ENCODE assay signal across 18 cellular contexts in the genomic region with DNA sequence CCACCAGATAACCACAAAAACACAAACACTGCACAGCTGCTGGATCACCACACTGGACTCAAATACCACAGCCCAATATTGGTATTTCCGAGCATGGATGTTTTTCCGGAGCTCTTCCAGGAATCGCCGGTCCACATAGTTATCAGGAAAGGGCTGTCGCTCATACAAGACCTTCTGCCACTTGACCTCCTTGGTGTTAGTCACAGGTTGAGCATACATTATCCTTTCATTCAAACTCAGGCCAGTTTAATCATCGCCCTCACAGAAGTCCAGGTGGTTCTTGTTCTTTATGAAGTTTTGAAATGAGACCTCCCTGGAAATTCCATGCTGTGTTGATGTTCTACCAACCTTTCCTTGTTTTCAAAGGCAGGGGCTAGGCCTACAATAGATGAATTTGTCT. TPM values are rescaled to one million over a fixed set of nuclear protein-coding genes. Genes with fewer than 3 reads are reported as not detected.
DNase-seq lines count a peak whose midpoint lies in the region; TF ChIP-seq lines count a peak whose summit lies in the region.
"Had no signal": no experiment of that assay in that cellular context is flagged by ENCODE, and none has a peak within 500 bp of the region (broad histone marks: within the 10 kb centered on the region; RNA-seq: fewer than 3 reads in every experiment).

No MANE protein-coding gene starts in this region.

- H3K9ac ChIP-seq in endodermal cell (ENCODE audit: extremely low read depth, low read length, poor library complexity, severe bottlenecking), result no peak overlapping the region

- H3K27ac Mint-ChIP-seq in T-helper 1 cell treated with Interleukin-12 subunit alpha and Interleukin-12 subunit beta and Interleukin-4 antibody, amounts not matched to agents 30 μg/mL and 1 μg/mL, for 36 hours, result no peak overlapping the region
- no peak overlapping the region for H3K27ac Mint-ChIP-seq in endodermal cell

- H4K20me1 ChIP-seq in OCI-LY7 (ENCODE audit: insufficient read depth, low read length), result peaks cover 6% of the 10 kb centered on the region; the same call in 1 of the 2 replicates

- peaks cover 29% of the 10 kb centered on the region for H3K4me1 Mint-ChIP-seq in T-helper 1 cell treated with Interleukin-12 subunit alpha and Interleukin-12 subunit beta and Interleukin-4 antibody, amounts not matched to agents 30 μg/mL and 1 μg/mL, for 36 hours (ENCODE audit: low read depth)
- no peaks in the 10 kb centered on the region for H3K4me1 Mint-ChIP-seq in endodermal cell

- H2AFZ ChIP-seq in OCI-LY7 (ENCODE audit: low read length), result no peak overlapping the region

- H3K79me2 ChIP-seq in OCI-LY7 (ENCODE audit: insufficient read depth, low read depth, low read length), result peaks cover 11% of the 10 kb centered on the region; the same call in 1 of the 2 replicates

- H3K27me3 Mint-ChIP-seq in T-helper 1 cell treated with Interleukin-12 subunit alpha and Interleukin-12 subunit beta and Interleukin-4 antibody, amounts not matched to agents 30 μg/mL and 1 μg/mL, for 36 hours (ENCODE audit: low read depth), result no peaks in the 10 kb centered on the region
- no peaks in the 10 kb centered on the region for H3K27me3 Mint-ChIP-seq in endodermal cell (ENCODE audit: insufficient read depth)

- peaks cover 8% of the 10 kb centered on the region for H3K4me1 ChIP-seq in OCI-LY7 (ENCODE audit: insufficient read depth, low read length, poor library complexity, severe bottlenecking)
- H3K4me1 ChIP-seq in endodermal cell (ENCODE audit: control insufficient read depth, insufficient read depth, low read length), result peaks cover 3% of the 10 kb centered on the region
- peaks cover 37 to 43% of the 10 kb centered on the region in 2 experiments for H3K4me1 ChIP-seq in neutrophil (ENCODE audit: control insufficient read depth in 1 of 2, insufficient read depth in 1 of 2, low read depth in 1 of 2, low read length in 1 of 2)

- H3K36me3 Mint-ChIP-seq in T-helper 1 cell treated with Interleukin-12 subunit alpha and Interleukin-12 subunit beta and Interleukin-4 antibody, amounts not matched to agents 30 μg/mL and 1 μg/mL, for 36 hours (ENCODE audit: low read depth), result peaks cover 26% of the 10 kb centered on the region
- H3K36me3 Mint-ChIP-seq in endodermal cell (ENCODE audit: low read depth), result peaks cover 14% of the 10 kb centered on the region

- TF ChIP-seq CTCF in OCI-LY7 (conservative IDR thresholded peaks at IDR 0.05; ENCODE audit: low read length), result no peak
- TF ChIP-seq CTCF in endodermal cell (conservative IDR thresholded peaks at IDR 0.05), result no peak
- TF ChIP-seq CTCF in neutrophil (IDR thresholded peaks at IDR 0.05), result no peak

- no peak for DNase-seq in T-helper 1 cell
- DNase-seq in OCI-LY7 (ENCODE audit: low spot score), result no peak
- no peak for DNase-seq in endodermal cell
- DNase-seq in DMS53 treated with DMSO at 0.1 percent for 48 hours (lab: John Stamatoyannopoulos, UW; ENCODE audit: unreplicated experiment), result no peak
- no peak for DNase-seq in NCI-H1417 treated with DMSO at 0.1 percent for 48 hours (lab: John Stamatoyannopoulos, UW)
- DNase-seq in NCI-H524 treated with DMSO at 0.1 percent for 48 hours (lab: John Stamatoyannopoulos, UW), result no peak
- DNase-seq: 8988T; activated CD4-positive, alpha-beta T cell treated with anti-CD3 and anti-CD28 coated beads for 48 hours; NCI-H146; NCI-H774; occipital lobe; stimulated activated CD4-positive, alpha-beta T cell treated with anti-CD3 and anti-CD28 coated beads, Interleukin-2, amount 100 ng/mL, for 48 hours had no signal

- POLR2A ChIA-PET in OCI-LY7 (lab: Charles Lee), result interaction anchor here (1.3 kb wide), 1 partner anchor 34 kb away, joined by 3 read pairs; no protein-coding TSS in a partner anchor

- peaks cover 15% of the 10 kb centered on the region for H3K36me3 ChIP-seq in OCI-LY7 (ENCODE audit: insufficient read depth, low read length)
- peaks cover 13% of the 10 kb centered on the region for H3K36me3 ChIP-seq in endodermal cell (ENCODE audit: control insufficient read depth, insufficient read depth, low read length)
- peaks cover 7% of the 10 kb centered on the region for H3K36me3 ChIP-seq in neutrophil
- H3K36me3 ChIP-seq: ascending aorta had no signal

- no peaks in the 10 kb centered on the region for H3K9me2 ChIP-seq in OCI-LY7 (ENCODE audit: insufficient read depth, low read length)

- H3K9me3 ChIP-seq in OCI-LY7 (ENCODE audit: low read length) (no peaks in the 10 kb centered on the region), endodermal cell (ENCODE audit: control insufficient read depth, low read length) (no peaks in the 10 kb centered on the region), neutrophil (no peaks in the 10 kb centered on the region)

- no TSS peak for BruUV-seq in OCI-LY7 (replicated peaks; lab: Mats Ljungman, UMichigan)

- H3K4me3 ChIP-seq in OCI-LY7 (ENCODE audit: low read depth, low read length, poor library complexity, severe bottlenecking), result peak overlapping the region; percentile 86
- H3K4me3 ChIP-seq in endodermal cell (ENCODE audit: low read length), result peak overlapping the region; percentile 87
- no peak overlapping the region for H3K4me3 ChIP-seq in neutrophil (ENCODE audit: low read depth in 1 of 2, low read length in 1 of 2)

- H3K4me2 ChIP-seq in OCI-LY7 (ENCODE audit: low read length), result peak overlapping the region; percentile 82

- H3K27ac ChIP-seq in OCI-LY7 (ENCODE audit: low read depth, low read length, poor library complexity, severe bottlenecking) (no peak overlapping the region), endodermal cell (ENCODE audit: low read depth, low read length) (no peak overlapping the region), neutrophil (peak overlapping the region; percentile 61)
- H3K27ac ChIP-seq: SK-N-MC had no signal

- intact Hi-C loops in OCI-LY7 (cut with micrococcal nuclease; ENCODE audit: unreplicated experiment), result loop anchor here (5.0 kb wide), 1 partner anchor 440 kb away; no protein-coding TSS in a partner anchor

- H3K27me3 ChIP-seq in endodermal cell (ENCODE audit: control insufficient read depth, insufficient read depth, low read length, poor library complexity, severe bottlenecking) (no peaks in the 10 kb centered on the region), neutrophil (no peaks in the 10 kb centered on the region)
- H3K27me3 ChIP-seq: ascending aorta had no signal

- H3K9me3 Mint-ChIP-seq in T-helper 1 cell treated with Interleukin-12 subunit alpha and Interleukin-12 subunit beta and Interleukin-4 antibody, amounts not matched to agents 30 μg/mL and 1 μg/mL, for 36 hours, result no peaks in the 10 kb centered on the region
- no peaks in the 10 kb centered on the region for H3K9me3 Mint-ChIP-seq in endodermal cell

- H3K4me3 Mint-ChIP-seq in T-helper 1 cell treated with Interleukin-12 subunit alpha and Interleukin-12 subunit beta and Interleukin-4 antibody, amounts not matched to agents 30 μg/mL and 1 μg/mL, for 36 hours, result peak overlapping the region; percentile 33
- no peak overlapping the region for H3K4me3 Mint-ChIP-seq in endodermal cell

- 93 to 96% methylated on average over 6 of the region's 6 CpGs for WGBS in endodermal cell (ENCODE audit: insufficient coverage in 1 of 2, insufficient read length in 1 of 2), 2 experiments

- CTCF ChIA-PET in OCI-LY7 (lab: Charles Lee; ENCODE audit: unreplicated experiment), result no interaction called here

RNA-seq across cellular contexts. Expression of a gene that starts 1.5 kb away (rescaled TPM):
- 14.7 and 15.4 TPM in 2 replicates for total RNA-seq in OCI-LY7 (2014; rRNA removed; shearing (Covaris generic))
- 17.1 and 18.4 TPM in 2 replicates for total RNA-seq in OCI-LY7 (2022)
- total RNA-seq in endodermal cell, result 10 to 100 TPM; 24.0 to 24.3 TPM
- 31.4 TPM for polyA plus RNA-seq in endodermal cell (2013, experiment 1 of 2)
- 28.5 TPM for polyA plus RNA-seq in endodermal cell (2013, experiment 2 of 2)

RNA-seq across cellular contexts. Expression of a gene that starts 21.9 kb away (rescaled TPM):
- total RNA-seq in OCI-LY7 (2014; rRNA removed; shearing (Covaris generic)), result not detected in 2 replicates
- total RNA-seq in OCI-LY7 (2022), result not detected in 2 replicates
- not detected for total RNA-seq in endodermal cell
- polyA plus RNA-seq in endodermal cell (2013, experiment 1 of 2), result not detected
- not detected for polyA plus RNA-seq in endodermal cell (2013, experiment 2 of 2)
- total RNA-seq: ascending aorta, epithelial cell of proximal tubule, occipital lobe, subcutaneous adipose tissue had no signal

Comparison
In these comparisons a context has a peak if more than half of its experiments do, and no peak if none do; other contexts are left out.
1. H3K4me3 ChIP-seq: peak in OCI-LY7 (single experiment) and endodermal cell (single experiment); none in neutrophil (0 of 2).